In genomic region chr2:237896941-237897340, GRCh38 we compare ENCODE assay signal across 16 cellular contexts. TPM values are rescaled to one million over a fixed set of nuclear protein-coding genes. Genes with fewer than 3 reads are reported as not detected.
DNase-seq lines count a peak whose midpoint lies in the region; ATAC-seq and TF ChIP-seq lines count a peak whose summit lies in the region.
"Had no signal": no experiment of that assay in that cellular context is flagged by ENCODE, and none has a peak within 500 bp of the region (broad histone marks: within the 10 kb centered on the region; RNA-seq: fewer than 3 reads in every experiment).

No MANE protein-coding gene starts in this region.

- H2BK12ac ChIP-seq in neuronal stem cell (ENCODE audit: low read length) = peak overlapping the region; percentile 30

- H3K18ac ChIP-seq in neuronal stem cell (ENCODE audit: low read length) = peak overlapping the region; percentile 80

- peak overlapping the region; percentile 55 for H3K4ac ChIP-seq in neuronal stem cell (ENCODE audit: low read length)

- H2AFZ ChIP-seq in neuronal stem cell (ENCODE audit: low read length) = no peak overlapping the region
- H2AFZ ChIP-seq: hepatocyte had no signal

- H4K8ac ChIP-seq in neuronal stem cell (ENCODE audit: low read depth, low read length) = peak overlapping the region; percentile 43

- H3K4me3 ChIP-seq in left ventricle myocardium inferior = no peak overlapping the region
- H3K4me3 ChIP-seq in neuronal stem cell (ENCODE audit: low read length in 2 of 2) = no peak overlapping the region
- H3K4me3 ChIP-seq in vagina = no peak overlapping the region
- H3K4me3 ChIP-seq: hepatocyte, left lung had no signal

- H4K91ac ChIP-seq in neuronal stem cell (ENCODE audit: low read depth, low read length, poor library complexity) = no peak overlapping the region

- H2BK15ac ChIP-seq in neuronal stem cell (ENCODE audit: low read length) = no peak overlapping the region

- no peak overlapping the region for H2BK120ac ChIP-seq in neuronal stem cell (ENCODE audit: low read depth, low read length)

- DNase-seq in left ventricle myocardium inferior (no peak), Right ventricle myocardium superior (no peak), neuronal stem cell (ENCODE audit: low spot score) (no peak), vagina (ENCODE audit: extremely low spot score in 2 of 2) (no peak), T-helper 9 cell (no peak)
- DNase-seq in activated CD8-positive, alpha-beta memory T cell treated with anti-CD3 and anti-CD28 coated beads, Interleukin-2, amount 50 U/mL, for 48 hours = no peak
- DNase-seq: DMS 273 treated with DMSO at 0.1 percent for 48 hours; left lung; naive B cell; NCI-H1436; retina; stimulated activated CD4-positive, alpha-beta T cell treated with anti-CD3 and anti-CD28 coated beads, Interleukin-4, amount 100 ng/mL, for 1 hour had no signal

- H3K9me3 ChIP-seq in left ventricle myocardium inferior (replicated peaks) = no peaks in the 10 kb centered on the region
- peaks cover 0 to 3% of the 10 kb centered on the region in 2 donors for H3K9me3 ChIP-seq in neuronal stem cell (replicated peaks in 1 of 2; ENCODE audit: control insufficient read depth in 2 of 2, insufficient read depth in 1 of 2, low read depth in 1 of 2, low read length in 2 of 2)
- H3K9me3 ChIP-seq in vagina = no peaks in the 10 kb centered on the region
- H3K9me3 ChIP-seq: left lung had no signal

- H3K27me3 ChIP-seq in left ventricle myocardium inferior (ENCODE audit: low read depth) = no peaks in the 10 kb centered on the region
- H3K27me3 ChIP-seq in neuronal stem cell (ENCODE audit: control insufficient read depth in 3 of 3, insufficient read depth in 3 of 3, low read depth in 1 of 3, low read length in 3 of 3) = peaks cover 0 to 3% (median 2%) of the 10 kb centered on the region in 3 experiments
- no peaks in the 10 kb centered on the region for H3K27me3 ChIP-seq in vagina
- H3K27me3 ChIP-seq: hepatocyte, left lung had no signal

- peak overlapping the region; percentile 84 for H2AK5ac ChIP-seq in neuronal stem cell (ENCODE audit: low read depth, low read length)

- H3K4me1 ChIP-seq in left ventricle myocardium inferior (peaks cover 85% of the 10 kb centered on the region), neuronal stem cell (ENCODE audit: control insufficient read depth in 2 of 2, insufficient read depth in 1 of 2, low read depth in 1 of 2, low read length in 2 of 2) (peaks cover 5 to 14% of the 10 kb centered on the region in 2 donors), vagina (peaks cover 41% of the 10 kb centered on the region)

- H2BK5ac ChIP-seq in neuronal stem cell (ENCODE audit: low read length) = peak overlapping the region; percentile 10

- H3K79me1 ChIP-seq in neuronal stem cell (ENCODE audit: low read depth, low read length) = no peaks in the 10 kb centered on the region

- TF ChIP-seq CTCF in left ventricle myocardium inferior (IDR thresholded peaks at IDR 0.05; ENCODE audit: borderline replicate concordance) = no peak
- TF ChIP-seq CTCF in vagina (IDR thresholded peaks at IDR 0.05) = no peak

- H3K9ac ChIP-seq in neuronal stem cell (ENCODE audit: low read depth, low read length, poor library complexity) = no peak overlapping the region
- H3K9ac ChIP-seq: KMS-11 had no signal

- intact Hi-C loops in left ventricle myocardium inferior (cut with micrococcal nuclease) = no loop called here
- intact Hi-C loops in Right ventricle myocardium superior (cut with DNase I) = no loop called here
- intact Hi-C loops in vagina (cut with DNase I) = no loop called here

- TF ChIP-seq POLR2A in vagina (IDR thresholded peaks at IDR 0.05) = no peak

- peak overlapping the region; percentile 47 for H3K14ac ChIP-seq in neuronal stem cell (ENCODE audit: low read length)

- WGBS in neuronal stem cell (ENCODE audit: extremely low coverage in 2 of 2, insufficient read length in 2 of 2, insufficient replicate concordance in 1 of 2), 2 donors = no CpG with 5 or more reads among the region's 9 CpGs

- H3K27ac ChIP-seq in left ventricle myocardium inferior (replicated peaks) (peak overlapping the region; percentile 96), cingulate gyrus (ENCODE audit: low read depth, low read length) (peak overlapping the region; percentile 83), neuronal stem cell (replicated peaks; ENCODE audit: low read length) (no peak overlapping the region), vagina (peak overlapping the region; percentile 65)
- H3K27ac ChIP-seq: hepatocyte, KMS-11, left lung had no signal

- ATAC-seq in Right ventricle myocardium superior (ENCODE audit: poor library complexity) = no peak
- no peak for ATAC-seq in HG03039 (IDR thresholded peaks at IDR 0.05; ENCODE audit: unreplicated experiment)
- ATAC-seq: left lung had no signal

- H3K36me3 ChIP-seq in left ventricle myocardium inferior (no peaks in the 10 kb centered on the region), neuronal stem cell (replicated peaks in 1 of 2; ENCODE audit: control insufficient read depth in 2 of 2, insufficient read depth in 2 of 2, low read length in 2 of 2) (no peaks in the 10 kb centered on the region), vagina (no peaks in the 10 kb centered on the region)
- H3K36me3 ChIP-seq: left lung had no signal

- no peak overlapping the region for H3K4me2 ChIP-seq in neuronal stem cell (ENCODE audit: insufficient read depth, low read length, poor library complexity, severe bottlenecking)
- H3K4me2 ChIP-seq: hepatocyte, KMS-11 had no signal

- H3K23ac ChIP-seq in neuronal stem cell (ENCODE audit: low read depth, low read length, poor library complexity) = peak overlapping the region; percentile 73

RNA-seq across cellular contexts. Expression of gene RAMP1, which starts 37.5 kb away (rescaled TPM):
- total RNA-seq in left ventricle myocardium inferior (168 TPM), Right ventricle myocardium superior (138 TPM), vagina (120 TPM)
- 0.04 TPM for polyA plus RNA-seq in neuronal stem cell (2013, experiment 1 of 2)
- polyA plus RNA-seq in neuronal stem cell (2013, experiment 2 of 2) = 0.07 TPM
